ENCODE assay signal across 8 cellular contexts in the genomic region with DNA sequence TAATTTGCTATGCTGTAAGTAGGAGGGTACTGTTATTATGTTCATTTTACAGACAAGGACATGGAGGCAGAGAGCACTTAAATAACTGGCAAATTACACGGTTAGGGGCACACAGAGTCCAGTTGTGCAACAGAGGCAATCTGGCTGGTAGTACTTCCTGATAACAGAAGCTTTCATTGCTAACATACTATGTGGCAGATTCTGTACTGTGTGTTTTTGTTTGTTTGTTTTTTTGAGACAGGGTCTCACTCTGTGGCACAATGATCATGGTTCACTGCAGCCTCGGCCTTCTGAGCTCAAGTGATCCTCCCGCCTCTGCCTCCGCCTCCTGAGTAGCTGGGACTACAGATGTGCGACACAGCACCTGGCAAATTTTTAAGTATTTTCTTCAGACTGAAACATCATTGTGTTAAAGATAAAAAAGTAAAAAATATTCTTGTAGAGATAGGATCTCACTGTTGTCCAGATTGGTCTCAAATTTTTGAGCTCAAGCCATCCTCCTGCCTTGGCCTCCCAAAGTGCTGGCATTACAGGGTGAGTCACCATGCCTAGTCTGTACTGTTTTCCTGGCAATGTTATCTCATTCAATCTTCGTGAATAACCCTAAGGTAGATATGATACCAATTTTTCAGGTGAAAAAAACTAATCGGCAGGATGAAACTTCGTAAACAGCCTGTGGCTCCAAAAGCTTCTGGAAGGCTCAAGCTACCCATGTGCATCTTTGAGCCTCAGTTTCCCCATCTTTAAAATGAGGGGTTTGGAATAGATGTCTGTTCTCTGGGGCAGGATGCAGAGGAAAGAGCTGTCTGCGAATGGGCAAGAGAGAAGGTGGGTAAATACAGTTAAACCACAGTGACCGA. TPM values are rescaled to one million over a fixed set of nuclear protein-coding genes. Genes with fewer than 3 reads are reported as not detected.
DNase-seq lines count a peak whose midpoint lies in the region; ATAC-seq, FAIRE-seq and TF ChIP-seq lines count a peak whose summit lies in the region.

No MANE protein-coding gene starts in this region.

- FAIRE-seq in endothelial cell of umbilical vein (lab: Jason Lieb, UNC) = peak; percentile 59

- dilution Hi-C loops in endothelial cell of umbilical vein (cut with MboI; ENCODE audit: extremely low pct_ligation_motif_present, low sequenced_read_pairs) = no loop called here

- H4K20me1 ChIP-seq in GM23248 (ENCODE audit: insufficient read depth) = no peaks in the 10 kb centered on the region
- no peaks in the 10 kb centered on the region for H4K20me1 ChIP-seq in endothelial cell of umbilical vein (replicated peaks; ENCODE audit: control insufficient read depth, extremely low read depth, insufficient read depth, low read length)

- H3K9me1 ChIP-seq in endothelial cell of umbilical vein (replicated peaks; ENCODE audit: control insufficient read depth, extremely low read depth, insufficient read depth, low read length) = no peaks in the 10 kb centered on the region

- DNase-seq in GM23248 (peak; percentile 34), Peyer's patch (no peak), endothelial cell of umbilical vein (ENCODE audit: low read depth, low spot score) (no peak), prostate gland (ENCODE audit: low spot score) (no peak), cerebellar cortex (ENCODE audit: low spot score) (no peak), NCI-H187 (lab: John Stamatoyannopoulos, UW) (no peak), NCI-H1092 (lab: John Stamatoyannopoulos, UW) (no peak)

- no peaks in the 10 kb centered on the region for H3K9me2 ChIP-seq in GM23248 (ENCODE audit: insufficient read depth)

- 57 to 61% methylated on average over 10 of the region's 10 CpGs for WGBS in GM23248 (ENCODE audit: low coverage in 1 of 2, low lambda C conversion rate in 2 of 2, missing lambda C conversion rate in 2 of 2), 2 experiments
- WGBS in prostate gland = 64% methylated on average over 10 of the region's 10 CpGs

- peaks cover 41% of the 10 kb centered on the region for H3K79me2 ChIP-seq in GM23248 (ENCODE audit: insufficient read depth)
- H3K79me2 ChIP-seq in endothelial cell of umbilical vein (ENCODE audit: control insufficient read depth, insufficient read depth, low read length) = peaks cover 9% of the 10 kb centered on the region

- ATAC-seq in HG02678 (IDR thresholded peaks at IDR 0.05; ENCODE audit: unreplicated experiment) = no peak

- H3K27me3 ChIP-seq in GM23248 (replicated peaks; ENCODE audit: insufficient read depth) (no peaks in the 10 kb centered on the region), Peyer's patch (no peaks in the 10 kb centered on the region), endothelial cell of umbilical vein (ENCODE audit: control insufficient read depth in 2 of 2, insufficient read depth in 2 of 2, low read length in 2 of 2) (no peaks in the 10 kb centered on the region), prostate gland (replicated peaks; ENCODE audit: insufficient read depth) (no peaks in the 10 kb centered on the region)

- H3K4me2 ChIP-seq in GM23248 (ENCODE audit: unreplicated experiment) (peak overlapping the region; percentile 71), endothelial cell of umbilical vein (ENCODE audit: insufficient read depth, low read length) (peak overlapping the region; percentile 74)

- H3K9ac ChIP-seq in GM23248 (peak overlapping the region; percentile 93), endothelial cell of umbilical vein (replicated peaks; ENCODE audit: extremely low read depth, insufficient read depth, low read length) (peak overlapping the region; percentile 85)

- CTCF ChIA-PET in endothelial cell of umbilical vein (lab: Charles Lee) = interaction anchor here (0.7 to 2.3 kb wide), 4 partner anchors 7 to 46 kb away, joined by 3 to 14 read pairs (median 6); no protein-coding TSS in a partner anchor

- POLR2A ChIA-PET in endothelial cell of umbilical vein (lab: Charles Lee) = interaction anchor here (0.6 to 1.7 kb wide), 3 partner anchors 8 to 198 kb away, joined by 3 to 8 read pairs (median 4); a partner anchor contains a TSS

- in situ Hi-C loops in GM23248 (cut with MboI) = no loop called here

- intact Hi-C loops in endothelial cell of umbilical vein (cut with micrococcal nuclease) = loop anchor here (1.0 to 5.0 kb wide), 4 partner anchors 45 to 198 kb away; a partner anchor contains a TSS
- intact Hi-C loops in prostate gland (cut with DNase I) = loop anchor here (5.0 kb wide), 1 partner anchor 68 kb away; a partner anchor contains a TSS

- H3K4me3 ChIP-seq in GM23248 (peak overlapping the region; percentile 84), Peyer's patch (peak overlapping the region; percentile 68 to 96 (median 76)), endothelial cell of umbilical vein (replicated peaks in 1 of 3; ENCODE audit: insufficient read depth in 1 of 3, low read depth in 1 of 3, low read length in 3 of 3) (peak overlapping the region; percentile 25 to 84 (median 43)), prostate gland (peak overlapping the region; percentile 71 to 80)

- H2AFZ ChIP-seq in GM23248 (peak overlapping the region; percentile 90), endothelial cell of umbilical vein (ENCODE audit: low read depth, low read length) (peak overlapping the region; percentile 72)

- no peak for TF ChIP-seq CTCF in Peyer's patch (IDR thresholded peaks at IDR 0.05)
- no peak for TF ChIP-seq CTCF in endothelial cell of umbilical vein (IDR thresholded peaks at IDR 0.05; ENCODE audit: extremely low read depth in 1 of 2, insufficient read depth in 1 of 2, low read depth in 1 of 2, low read length in 2 of 2)
- no peak for TF ChIP-seq CTCF in prostate gland (IDR thresholded peaks at IDR 0.05)

- H3K36me3 ChIP-seq in GM23248 (ENCODE audit: low read depth) = no peaks in the 10 kb centered on the region
- H3K36me3 ChIP-seq in Peyer's patch = no peaks in the 10 kb centered on the region
- no peaks in the 10 kb centered on the region for H3K36me3 ChIP-seq in endothelial cell of umbilical vein (ENCODE audit: control insufficient read depth in 2 of 2, extremely low read depth in 1 of 2, insufficient read depth in 2 of 2, low read length in 2 of 2)
- no peaks in the 10 kb centered on the region for H3K36me3 ChIP-seq in prostate gland

- peaks cover 11% of the 10 kb centered on the region; the same call in 1 of the 2 replicates for H3F3A ChIP-seq in GM23248 (ENCODE audit: insufficient read depth)

- TSS peak; percentile 94 for BruUV-seq in endothelial cell of umbilical vein (replicated peaks; lab: Mats Ljungman, UMichigan)

- H3K9me3 ChIP-seq in GM23248 (ENCODE audit: low read depth) (no peaks in the 10 kb centered on the region), Peyer's patch (no peaks in the 10 kb centered on the region), endothelial cell of umbilical vein (replicated peaks; ENCODE audit: control insufficient read depth, insufficient read depth, low read length) (no peaks in the 10 kb centered on the region), prostate gland (no peaks in the 10 kb centered on the region)

- H3K27ac ChIP-seq in GM23248 (peak overlapping the region; percentile 87), Peyer's patch (peak overlapping the region; percentile 72 to 86 (median 83)), endothelial cell of umbilical vein (ENCODE audit: insufficient read depth, low read depth, low read length) (peak overlapping the region; percentile 65), prostate gland (peak overlapping the region; percentile 82 to 83)

- H3K4me1 ChIP-seq in GM23248 (ENCODE audit: insufficient read depth) (peaks cover 5% of the 10 kb centered on the region; the same call in 1 of the 2 replicates), Peyer's patch (peaks cover 0 to 13% (median 0%) of the 10 kb centered on the region in 4 donors), endothelial cell of umbilical vein (ENCODE audit: control insufficient read depth, extremely low read depth, insufficient read depth, low read length) (peaks cover 11% of the 10 kb centered on the region), prostate gland (replicated peaks) (no peaks in the 10 kb centered on the region)

- TF ChIP-seq POLR2A in Peyer's patch (IDR thresholded peaks at IDR 0.05) = no peak
- TF ChIP-seq POLR2A in endothelial cell of umbilical vein (IDR thresholded peaks at IDR 0.05; ENCODE audit: low read depth, low read length) = no peak
- TF ChIP-seq POLR2A in prostate gland (IDR thresholded peaks at IDR 0.05) = no peak

TF ChIP-seq in endothelial cell of umbilical vein, 7 proteins besides CTCF, POLR2A, EP300 and RAD21:
- peak; percentile 40 for TF ChIP-seq GATA2 (IDR thresholded peaks at IDR 0.05; ENCODE audit: insufficient read depth, insufficient read length, low read depth, low read length)
- TF ChIP-seq, protein P1, sequence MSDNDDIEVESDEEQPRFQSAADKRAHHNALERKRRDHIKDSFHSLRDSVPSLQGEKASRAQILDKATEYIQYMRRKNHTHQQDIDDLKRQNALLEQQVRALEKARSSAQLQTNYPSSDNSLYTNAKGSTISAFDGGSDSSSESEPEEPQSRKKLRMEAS (IDR thresholded peaks at IDR 0.05; ENCODE audit: insufficient read depth, insufficient read length) = no peak
- TF ChIP-seq POLR2AphosphoS5 (IDR thresholded peaks at IDR 0.05; ENCODE audit: insufficient read depth, low read depth, low read length) = no peak
- peak; percentile 22 for TF ChIP-seq FOS (IDR thresholded peaks at IDR 0.05; ENCODE audit: borderline replicate concordance, insufficient read depth, low read length)
- no peak for TF ChIP-seq MYC (IDR thresholded peaks at IDR 0.05; ENCODE audit: low read depth, low read length)
- no peak for TF ChIP-seq JUN (IDR thresholded peaks at IDR 0.05; ENCODE audit: borderline replicate concordance, insufficient read depth, insufficient read length, low read depth)
- TF ChIP-seq EZH2 (IDR thresholded peaks at IDR 0.05; ENCODE audit: borderline replicate concordance, low read depth, low read length, severe bottlenecking) = no peak

RNA-seq across cellular contexts. Expression of a gene that starts 0.9 kb away (rescaled TPM):
- 71.5 and 95.0 TPM in 2 replicates for total RNA-seq in GM23248 (2014; rRNA removed; shearing (Covaris generic))
- polyA plus RNA-seq in GM23248 (2016; fragmentation: Nextera tagmentation; extraction: Ambion mirVana) (232 and 246 TPM in 2 replicates), endothelial cell of umbilical vein (28.2 and 41.9 TPM in 2 replicates)
- total RNA-seq in Peyer's patch (10 to 100 TPM; 12.2 to 42.7 (median 17.3) TPM), endothelial cell of umbilical vein (114 and 123 TPM in 2 replicates), prostate gland (100 to 1,000 TPM in 1 of 2 donors, 10 to 100 TPM in 1; 39.2 to 110 TPM)
- polyA plus RNA-seq in endothelial cell of umbilical vein (2011; cell fraction: cytosol; rRNA removed) = 71.1 and 71.6 TPM in 2 replicates
- 39.9 and 40.1 TPM in 2 replicates for polyA plus RNA-seq in endothelial cell of umbilical vein (2011; cell fraction: nucleus; rRNA removed)
- 134 and 153 TPM in 2 replicates for polyA plus RNA-seq in endothelial cell of umbilical vein (2012)
- polyA minus RNA-seq in endothelial cell of umbilical vein = 75.3 and 89.0 TPM in 2 replicates
- polyA minus RNA-seq in endothelial cell of umbilical vein (2011; cell fraction: cytosol; rRNA and poly(A)+ RNA removed) = 17.1 TPM
- 34.5 and 37.3 TPM in 2 replicates for polyA minus RNA-seq in endothelial cell of umbilical vein (2011; cell fraction: nucleus; rRNA and poly(A)+ RNA removed)
